In genomic region chr12:124348659-124349380, GRCh38 we compare ENCODE assay signal across 17 cellular contexts. TPM values are rescaled to one million over a fixed set of nuclear protein-coding genes. Genes with fewer than 3 reads are reported as not detected.
"Had no signal": no experiment of that assay in that cellular context is flagged by ENCODE, and none has a peak within 500 bp of the region (broad histone marks: within the 10 kb centered on the region; RNA-seq: fewer than 3 reads in every experiment).

No MANE protein-coding gene starts in this region.

- H3K27me3 Mint-ChIP-seq: activated B cell treated with CpG ODN at 0.5 μM for 24 hours; activated CD4-positive, alpha-beta T cell treated with anti-CD3 and anti-CD28 coated beads, Interleukin-2, amount 10 ng/mL, durations not matched to agents 24 days and 14 days; activated naive CD8-positive, alpha-beta T cell; dendritic cell treated with granulocyte-macrophage colony-stimulating factor and Interleukin-4, amounts not matched to agents 40 ng/mL and 50 ng/mL, for 4 days; effector memory CD8-positive, alpha-beta T cell; stimulated activated naive CD8-positive, alpha-beta T cell treated with anti-CD3 and anti-CD28 coated beads, Interleukin-15, Interleukin-2, amounts not matched to agents 100 ng/mL and 50 ng/mL, for 24 hours had no signal

- H3K9me3 ChIP-seq: lower lobe of right lung, suprapubic skin, upper lobe of left lung had no signal

- H3K27ac Mint-ChIP-seq: activated B cell treated with CpG ODN at 0.5 μM for 24 hours; activated CD4-positive, alpha-beta T cell treated with anti-CD3 and anti-CD28 coated beads, Interleukin-2, amount 10 ng/mL, durations not matched to agents 24 days and 14 days; activated naive CD8-positive, alpha-beta T cell; dendritic cell treated with granulocyte-macrophage colony-stimulating factor and Interleukin-4, amounts not matched to agents 40 ng/mL and 50 ng/mL, for 4 days; immature natural killer cell; mesothelial cell of epicardium; stimulated activated naive CD8-positive, alpha-beta T cell treated with anti-CD3 and anti-CD28 coated beads, Interleukin-15, Interleukin-2, amounts not matched to agents 100 ng/mL and 50 ng/mL, for 24 hours had no signal

- H3K4me2 ChIP-seq: smooth muscle cell had no signal

- H3K4me3 ChIP-seq: lower lobe of right lung, smooth muscle cell, suprapubic skin, upper lobe of left lung had no signal

- FAIRE-seq: frontal cortex had no signal

- H3K27me3 ChIP-seq: brain microvascular endothelial cell, suprapubic skin, upper lobe of left lung had no signal

- DNase-seq: brain microvascular endothelial cell, left cardiac atrium, lower lobe of right lung, T-helper 2 cell had no signal

- H3K9me3 Mint-ChIP-seq: activated B cell treated with CpG ODN at 0.5 μM for 24 hours; activated CD4-positive, alpha-beta T cell treated with anti-CD3 and anti-CD28 coated beads, Interleukin-2, amount 10 ng/mL, durations not matched to agents 24 days and 14 days; dendritic cell treated with granulocyte-macrophage colony-stimulating factor and Interleukin-4, amounts not matched to agents 40 ng/mL and 50 ng/mL, for 4 days; effector memory CD8-positive, alpha-beta T cell; immature natural killer cell; mesothelial cell of epicardium; stimulated activated naive CD8-positive, alpha-beta T cell treated with anti-CD3 and anti-CD28 coated beads, Interleukin-15, Interleukin-2, amounts not matched to agents 100 ng/mL and 50 ng/mL, for 24 hours had no signal

- H3K4me1 Mint-ChIP-seq: activated B cell treated with CpG ODN at 0.5 μM for 24 hours; activated CD4-positive, alpha-beta T cell treated with anti-CD3 and anti-CD28 coated beads, Interleukin-2, amount 10 ng/mL, durations not matched to agents 24 days and 14 days; mesothelial cell of epicardium had no signal

- H3K4me3 Mint-ChIP-seq: activated B cell treated with CpG ODN at 0.5 μM for 24 hours; activated CD4-positive, alpha-beta T cell treated with anti-CD3 and anti-CD28 coated beads, Interleukin-2, amount 10 ng/mL, durations not matched to agents 24 days and 14 days; activated naive CD8-positive, alpha-beta T cell; dendritic cell treated with granulocyte-macrophage colony-stimulating factor and Interleukin-4, amounts not matched to agents 40 ng/mL and 50 ng/mL, for 4 days; effector memory CD8-positive, alpha-beta T cell; immature natural killer cell; mesothelial cell of epicardium; stimulated activated naive CD8-positive, alpha-beta T cell treated with anti-CD3 and anti-CD28 coated beads, Interleukin-15, Interleukin-2, amounts not matched to agents 100 ng/mL and 50 ng/mL, for 24 hours had no signal

- H3K27ac ChIP-seq: brain microvascular endothelial cell, epithelial cell of prostate, lower lobe of right lung, suprapubic skin, upper lobe of left lung had no signal

RNA-seq across cellular contexts. Expression of gene RFLNA, which starts 53.9 kb away (rescaled TPM):
- total RNA-seq: activated B cell treated with CpG ODN at 0.5 μM for 24 hours; activated CD4-positive, alpha-beta T cell treated with anti-CD3 and anti-CD28 coated beads, Interleukin-2, amount 10 ng/mL, durations not matched to agents 24 days and 14 days had no signal
- polyA plus RNA-seq: immature natural killer cell had no signal
